In the genomic region with DNA sequence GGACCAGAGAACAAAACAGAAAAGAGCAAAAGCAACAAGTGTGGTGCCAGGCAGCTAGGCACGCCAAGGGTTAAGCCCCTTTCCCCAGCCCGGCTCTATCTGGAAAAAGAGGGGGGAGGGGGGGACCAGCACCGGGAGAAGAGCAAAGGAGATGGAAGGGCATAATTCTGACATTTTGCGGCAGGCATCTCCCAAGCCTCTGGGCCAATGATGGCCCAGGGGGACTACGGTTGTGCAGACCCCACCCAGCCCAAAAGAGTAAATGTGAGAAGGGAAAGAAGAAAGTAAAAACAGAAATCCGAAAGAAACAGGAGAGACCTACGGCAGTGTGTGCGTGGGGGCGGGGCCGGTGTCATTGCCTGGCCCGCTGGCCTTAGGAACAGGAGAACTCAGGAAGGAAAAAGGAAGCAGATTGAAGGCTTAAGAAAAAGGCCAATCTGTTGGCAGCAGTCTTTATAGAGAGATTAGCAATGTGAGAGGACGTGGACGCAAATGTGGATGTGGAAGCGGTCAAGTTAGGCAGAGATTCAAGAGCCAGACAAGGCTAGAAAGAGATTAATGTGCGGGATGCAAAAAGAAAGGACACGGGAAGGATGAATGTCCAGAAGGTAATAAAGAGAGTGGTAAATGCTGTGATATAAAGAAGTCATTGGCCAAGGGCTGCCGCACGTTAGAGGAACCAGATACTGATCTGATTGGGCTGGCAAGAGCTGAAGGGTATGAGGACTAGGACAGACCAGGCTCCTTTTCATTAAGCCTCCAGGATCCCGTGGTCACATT, we compare ENCODE assay signal across 8 cellular contexts. TPM values are rescaled to one million over a fixed set of nuclear protein-coding genes. Genes with fewer than 3 reads are reported as not detected.
DNase-seq lines count a peak whose midpoint lies in the region; ATAC-seq and TF ChIP-seq lines count a peak whose summit lies in the region.
"Had no signal": no experiment of that assay in that cellular context is flagged by ENCODE, and none has a peak within 500 bp of the region (broad histone marks: within the 10 kb centered on the region; RNA-seq: fewer than 3 reads in every experiment).

No MANE protein-coding gene starts in this region.

- peaks cover 22 to 33% (median 26%) of the 10 kb centered on the region in 4 donors for H3K4me1 ChIP-seq in esophagus muscularis mucosa
- no peaks in the 10 kb centered on the region for H3K4me1 ChIP-seq in mucosa of descending colon (ENCODE audit: low read depth)
- no peaks in the 10 kb centered on the region for H3K4me1 ChIP-seq in urinary bladder (ENCODE audit: insufficient read depth)

- no peaks in the 10 kb centered on the region for H3K27me3 ChIP-seq in esophagus muscularis mucosa

- TF ChIP-seq EP300 in esophagus muscularis mucosa (IDR thresholded peaks at IDR 0.05), result no peak

- H3K4me3 ChIP-seq in esophagus muscularis mucosa (peak overlapping the region; percentile 42 to 55 (median 49)), mucosa of descending colon (no peak overlapping the region), urinary bladder (ENCODE audit: low read depth, low read length) (peak overlapping the region; percentile 30)

- peak overlapping the region in 1 of 4 donors; percentile 19 for H3K27ac ChIP-seq in esophagus muscularis mucosa (replicated peaks in 1 of 4)
- H3K27ac ChIP-seq in urinary bladder (ENCODE audit: low read depth), result no peak overlapping the region

- no peak for TF ChIP-seq POLR2A in esophagus muscularis mucosa (IDR thresholded peaks at IDR 0.05; ENCODE audit: low read depth)

- peak; percentile 42 for ATAC-seq in mucosa of descending colon
- no peak for ATAC-seq in GM19455 (IDR thresholded peaks at IDR 0.05; ENCODE audit: unreplicated experiment)
- no peak for ATAC-seq in GM21529 (IDR thresholded peaks at IDR 0.05; ENCODE audit: unreplicated experiment)

- intact Hi-C loops in esophagus muscularis mucosa (cut with DNase I), result no loop called here
- intact Hi-C loops in mucosa of descending colon (cut with DNase I, micrococcal nuclease), result no loop called here

- H3K9me3 ChIP-seq in esophagus muscularis mucosa (peaks cover 0 to under 1% (median 0%) of the 10 kb centered on the region in 4 donors), mucosa of descending colon (no peaks in the 10 kb centered on the region)

- WGBS in esophagus muscularis mucosa, result 5% methylated on average over 19 of the region's 19 CpGs
- WGBS in urinary bladder, result 4% methylated on average over 19 of the region's 19 CpGs

- peak; percentile 78 for DNase-seq in NCI-H82 treated with DMSO at 0.1 percent for 48 hours (lab: John Stamatoyannopoulos, UW; ENCODE audit: unreplicated experiment)
- no peak for DNase-seq in esophagus muscularis mucosa (ENCODE audit: extremely low spot score)
- peak in 1 of 3 donors; percentile 12 for DNase-seq in mucosa of descending colon
- no peak for DNase-seq in GM19238 (ENCODE audit: insufficient read length, low spot score)
- DNase-seq: NCI-H1092 treated with DMSO at 0.1 percent for 48 hours had no signal

- TF ChIP-seq CTCF in esophagus muscularis mucosa (IDR thresholded peaks at IDR 0.05) (no peak), mucosa of descending colon (IDR thresholded peaks at IDR 0.05) (no peak)

- H3K36me3 ChIP-seq in esophagus muscularis mucosa (no peaks in the 10 kb centered on the region), mucosa of descending colon (ENCODE audit: low read depth) (no peaks in the 10 kb centered on the region), urinary bladder (ENCODE audit: insufficient read depth) (no peaks in the 10 kb centered on the region)

RNA-seq across cellular contexts. Expression of a gene that starts 59.2 kb away (rescaled TPM):
- total RNA-seq in esophagus muscularis mucosa, result under 1 TPM in 2 of 4 donors, not detected in 2; 0.63 to 0.66 TPM
- under 1 TPM in 2 of 3 donors, not detected in 1; 0.26 to 0.34 TPM for total RNA-seq in mucosa of descending colon
- 593 TPM for total RNA-seq in urinary bladder
- 309 TPM for polyA plus RNA-seq in urinary bladder

Comparison
In these comparisons a context has a peak if more than half of its experiments do, and no peak if none do; other contexts are left out.
1. RNA of a gene that starts 59.2 kb away (total RNA-seq): 593 TPM in urinary bladder (single experiment); 0.63 to 0.66 TPM in esophagus muscularis mucosa and 0.26 to 0.34 TPM in mucosa of descending colon; every median in the first group is over 100 times any median in the second.